In genomic region chr3:178665747-178666146, GRCh38 we compare ENCODE assay signal across 21 cellular contexts.
DNase-seq lines count a peak whose midpoint lies in the region; ATAC-seq and TF ChIP-seq lines count a peak whose summit lies in the region.
"Had no signal": no experiment of that assay in that cellular context is flagged by ENCODE, and none has a peak within 500 bp of the region (broad histone marks: within the 10 kb centered on the region; RNA-seq: fewer than 3 reads in every experiment).

No MANE protein-coding gene starts in this region.

- CTCF ChIA-PET in GM10248 (lab: Yijun Ruan, JAX), result interaction anchor here (1.5 to 1.9 kb wide), 3 partner anchors 21 to 63 kb away, joined by 4 to 5 read pairs (median 4); no protein-coding TSS in a partner anchor

- TF ChIP-seq CTCF in heart left ventricle (IDR thresholded peaks at IDR 0.05), result no peak
- no peak for TF ChIP-seq CTCF in GM10248 (IDR thresholded peaks at IDR 0.05; ENCODE audit: control extremely low read depth, extremely low read depth, low read depth, missing control alignments)

- no peak overlapping the region for H3K18ac ChIP-seq in mesenchymal stem cell (ENCODE audit: low read depth in 1 of 2, low read length in 2 of 2)

- H2BK12ac ChIP-seq in mesenchymal stem cell (ENCODE audit: low read length in 2 of 2), result no peak overlapping the region

- intact Hi-C loops in heart left ventricle (cut with DNase I), result loop anchor here in 3 of 10 donors (10.0 kb wide), 3 partner anchors 131 to 299 kb away; partner anchors contain the start of gene KCNMB2 (in 1 of the 3)

- peak; percentile 42 for DNase-seq in NCI-H82 (lab: John Stamatoyannopoulos, UW)
- DNase-seq in NCI-H82 treated with DMSO at 0.1 percent for 48 hours (lab: John Stamatoyannopoulos, UW; ENCODE audit: unreplicated experiment), result no peak
- peak in 4 of 5 donors; percentile 35 to 50 (median 39) for DNase-seq in heart left ventricle
- peak; percentile 8 for DNase-seq in mesenchymal stem cell
- DNase-seq in stimulated activated CD4-positive, alpha-beta T cell treated with anti-CD3 and anti-CD28 coated beads, Interleukin-4, amount 100 ng/mL, for 1 hour, result no peak
- DNase-seq in GM10248 (ENCODE audit: extremely low spot score), result no peak
- DNase-seq: Calu3; CD8-positive, alpha-beta memory T cell; GOT3; HCEC 1CT; IMR-90; NCI-H1092 treated with DMSO at 0.1 percent for 48 hours; NCI-H1436 treated with DMSO at 0.1 percent for 48 hours; NCI-H2029 treated with DMSO at 0.1 percent for 48 hours; NCI-H2171 treated with DMSO at 0.1 percent for 48 hours; NCI-H524 treated with DMSO at 0.1 percent for 48 hours; SHP77 had no signal

- no peak overlapping the region for H2BK15ac ChIP-seq in mesenchymal stem cell (ENCODE audit: low read depth, poor library complexity, severe bottlenecking)

- no peak overlapping the region for H3K4me3 ChIP-seq in heart left ventricle
- no peak overlapping the region for H3K4me3 ChIP-seq in mesenchymal stem cell (ENCODE audit: insufficient read depth in 1 of 2, low read depth in 1 of 2, low read length in 2 of 2)
- H3K4me3 ChIP-seq: SK-N-MC had no signal

- H3K27ac ChIP-seq in heart left ventricle, result peak overlapping the region in 10 of 12 donors; percentile 23 to 76 (median 54)
- no peak overlapping the region for H3K27ac ChIP-seq in mesenchymal stem cell (ENCODE audit: low read length, poor library complexity, severe bottlenecking)
- H3K27ac ChIP-seq: C4-2B, KMS-11, SK-N-MC had no signal

- H3K14ac ChIP-seq in mesenchymal stem cell (ENCODE audit: low read length in 2 of 2), result peak overlapping the region in 1 of 2 experiments; percentile 28

- no peak overlapping the region for H3K4ac ChIP-seq in mesenchymal stem cell (ENCODE audit: low read depth in 1 of 2, low read length in 2 of 2)

- H4K8ac ChIP-seq in mesenchymal stem cell (ENCODE audit: low read length), result no peak overlapping the region

- peak; percentile 89 to 93 (median 90) for ATAC-seq in heart left ventricle
- no peak for ATAC-seq in HG02870 (IDR thresholded peaks at IDR 0.05; ENCODE audit: unreplicated experiment)

- no peak overlapping the region for H2AFZ ChIP-seq in mesenchymal stem cell (ENCODE audit: low read depth, low read length)

- no peak overlapping the region for H2BK5ac ChIP-seq in mesenchymal stem cell (ENCODE audit: low read depth, low read length, poor library complexity, severe bottlenecking)

- POLR2A ChIA-PET in GM10248 (lab: Yijun Ruan, JAX), result no interaction called here

- no peaks in the 10 kb centered on the region for H3K27me3 ChIP-seq in heart left ventricle
- H3K27me3 ChIP-seq in mesenchymal stem cell (ENCODE audit: control insufficient read depth in 1 of 2, insufficient read depth in 1 of 2, low read length in 2 of 2), result no peaks in the 10 kb centered on the region

- peaks cover 0 to 41% (median 11%) of the 10 kb centered on the region in 12 donors for H3K4me1 ChIP-seq in heart left ventricle
- H3K4me1 ChIP-seq in mesenchymal stem cell (ENCODE audit: control insufficient read depth, insufficient read depth, low read depth, low read length), result no peaks in the 10 kb centered on the region

- H2AK5ac ChIP-seq in mesenchymal stem cell (ENCODE audit: low read length, severe bottlenecking), result no peak overlapping the region

- 19 to 28% (median 24%) methylated on average over 4 of the region's 4 CpGs for WGBS in heart left ventricle, 4 donors
- WGBS in mesenchymal stem cell, result 100% methylated on average over 2 of the region's 4 CpGs

- no peak overlapping the region for H3K4me2 ChIP-seq in mesenchymal stem cell (ENCODE audit: low read length, poor library complexity, severe bottlenecking)
- H3K4me2 ChIP-seq: KMS-11 had no signal

- H4K91ac ChIP-seq in mesenchymal stem cell (ENCODE audit: low read length), result no peak overlapping the region

- H3K9ac ChIP-seq in mesenchymal stem cell (ENCODE audit: low read length), result no peak overlapping the region
- H3K9ac ChIP-seq: KMS-11 had no signal

- TF ChIP-seq POLR2A in heart left ventricle (IDR thresholded peaks at IDR 0.05), result no peak

- no peak overlapping the region for H3K23ac ChIP-seq in mesenchymal stem cell (ENCODE audit: low read length in 2 of 2)

- no peaks in the 10 kb centered on the region for H3K9me3 ChIP-seq in heart left ventricle
- no peaks in the 10 kb centered on the region for H3K9me3 ChIP-seq in mesenchymal stem cell (ENCODE audit: control insufficient read depth, low read length)

- no peaks in the 10 kb centered on the region for H3K36me3 ChIP-seq in heart left ventricle
- no peaks in the 10 kb centered on the region for H3K36me3 ChIP-seq in mesenchymal stem cell (ENCODE audit: control insufficient read depth in 1 of 2, insufficient read depth in 2 of 2, low read depth in 1 of 2, low read length in 2 of 2)

- no peaks in the 10 kb centered on the region for H3K79me1 ChIP-seq in mesenchymal stem cell (replicated peaks; ENCODE audit: low read length, poor library complexity, severe bottlenecking)

- no peak overlapping the region for H2BK120ac ChIP-seq in mesenchymal stem cell (ENCODE audit: low read depth, low read length)

Comparison
In these comparisons a context has a peak if more than half of its experiments do, and no peak if none do; other contexts are left out.
1. DNase-seq: peak in NCI-H82 (single experiment), heart left ventricle (4 of 5) and mesenchymal stem cell (single experiment); none in NCI-H82 treated with DMSO at 0.1 percent for 48 hours (single experiment), stimulated activated CD4-positive, alpha-beta T cell treated with anti-CD3 and anti-CD28 coated beads, Interleukin-4, amount 100 ng/mL, for 1 hour (single experiment) and GM10248 (single experiment).